In genomic region chr21:45976666-45977335, GRCh38 we compare ENCODE assay signal across 1 cellular context.
TF ChIP-seq lines count a peak whose summit lies in the region.

No MANE protein-coding gene starts in this region.

TF ChIP-seq in H1, 55 proteins besides CTCF, POLR2A, EP300 and RAD21:
- TF ChIP-seq CTBP2 (IDR thresholded peaks at IDR 0.05; ENCODE audit: borderline replicate concordance, insufficient read depth, insufficient read length, low read length) = peak; percentile 32
- no peak for TF ChIP-seq SIN3A (conservative IDR thresholded peaks at IDR 0.05 in 1 of 2, IDR thresholded peaks at IDR 0.05 in 1 of 2; ENCODE audit: low read depth in 1 of 2, low read length in 2 of 2)
- TF ChIP-seq KDM4A (IDR thresholded peaks at IDR 0.05; ENCODE audit: low read depth, low read length, severe bottlenecking) = peak; percentile 6
- TF ChIP-seq GTF2F1 (IDR thresholded peaks at IDR 0.05; ENCODE audit: borderline replicate concordance, low read depth, low read length) = no peak
- no peak for TF ChIP-seq ZNF274 (IDR thresholded peaks at IDR 0.05; ENCODE audit: borderline replicate concordance, extremely low read depth, low read length)
